ENCODE assay signal across 15 cellular contexts in the genomic region with DNA sequence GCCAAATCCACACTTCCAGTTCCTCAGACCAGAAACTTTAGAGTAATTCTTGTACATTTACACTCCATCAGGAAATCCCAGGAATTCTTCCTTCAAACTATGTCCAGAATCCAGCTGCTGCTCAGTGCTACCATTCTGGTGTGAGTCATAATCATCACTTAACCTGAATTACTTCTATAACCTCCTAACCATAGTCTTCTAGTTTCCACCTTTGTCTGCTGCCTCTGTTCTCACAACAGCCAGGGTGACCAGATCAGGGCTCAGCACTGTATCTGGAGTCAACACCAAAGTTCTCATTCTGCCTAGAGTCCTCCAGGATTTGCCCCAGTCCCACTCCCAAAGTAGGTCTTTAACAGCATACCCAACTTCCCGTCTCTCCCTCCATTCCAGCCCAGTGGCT. TPM values are rescaled to one million over a fixed set of nuclear protein-coding genes. Genes with fewer than 3 reads are reported as not detected.
DNase-seq lines count a peak whose midpoint lies in the region; ATAC-seq and TF ChIP-seq lines count a peak whose summit lies in the region.
"Had no signal": no experiment of that assay in that cellular context is flagged by ENCODE, and none has a peak within 500 bp of the region (broad histone marks: within the 10 kb centered on the region; RNA-seq: fewer than 3 reads in every experiment).

No MANE protein-coding gene starts in this region.

- H3K4me3 ChIP-seq in epithelial cell of esophagus (ENCODE audit: low read length) (no peak overlapping the region), suprapubic skin (no peak overlapping the region)

- peak; percentile 20 for DNase-seq in activated naive CD4-positive, alpha-beta T cell treated with Interleukin-2 at 50 U/mL for 16 hours
- no peak for DNase-seq in activated naive CD4-positive, alpha-beta T cell (lab: John Stamatoyannopoulos, UW)
- DNase-seq in activated CD8-positive, alpha-beta T cell treated with anti-CD3 and anti-CD28 coated beads, Interleukin-2, amount 10 ng/mL, durations not matched to agents 7 days and 5 days: no peak
- DNase-seq in epithelial cell of esophagus (ENCODE audit: low read depth) (peak; percentile 32), UCSD-AML1 (lab: John Stamatoyannopoulos, UW; ENCODE audit: unreplicated experiment) (no peak), DMS114 treated with DMSO at 0.1 percent for 48 hours (lab: John Stamatoyannopoulos, UW; ENCODE audit: unreplicated experiment) (no peak), suprapubic skin (ENCODE audit: low spot score in 2 of 2) (no peak)
- DNase-seq: activated CD8-positive, alpha-beta memory T cell treated with anti-CD3 and anti-CD28 coated beads, Interleukin-2, amount 50 U/mL, for 48 hours; central memory CD4-positive, alpha-beta T cell; erythroblast; mammary epithelial cell; NCI-H1048; NCI-H446 had no signal

- peaks cover 87% of the 10 kb centered on the region for H3K36me3 Mint-ChIP-seq in activated CD8-positive, alpha-beta T cell treated with anti-CD3 and anti-CD28 coated beads, Interleukin-2, amount 10 ng/mL, durations not matched to agents 7 days and 5 days (ENCODE audit: low read depth)
- H3K36me3 Mint-ChIP-seq in stimulated activated memory B cell treated with anti-CD40 and anti-IgM and Interleukin-4, amounts not matched to agents 10 μg/mL and 1 μg/mL and 100 μg/mL, for 72 hours: peaks cover 63% of the 10 kb centered on the region

- no peaks in the 10 kb centered on the region for H3K27me3 Mint-ChIP-seq in activated CD8-positive, alpha-beta T cell treated with anti-CD3 and anti-CD28 coated beads, Interleukin-2, amount 10 ng/mL, durations not matched to agents 7 days and 5 days (ENCODE audit: low read depth)
- no peaks in the 10 kb centered on the region for H3K27me3 Mint-ChIP-seq in stimulated activated memory B cell treated with anti-CD40 and anti-IgM and Interleukin-4, amounts not matched to agents 10 μg/mL and 1 μg/mL and 100 μg/mL, for 72 hours

- H3K4me3 Mint-ChIP-seq in activated CD8-positive, alpha-beta T cell treated with anti-CD3 and anti-CD28 coated beads, Interleukin-2, amount 10 ng/mL, durations not matched to agents 7 days and 5 days: peak overlapping the region; percentile 93
- H3K4me3 Mint-ChIP-seq in stimulated activated memory B cell treated with anti-CD40 and anti-IgM and Interleukin-4, amounts not matched to agents 10 μg/mL and 1 μg/mL and 100 μg/mL, for 72 hours: peak overlapping the region; percentile 4

- no peak overlapping the region for H3K27ac ChIP-seq in suprapubic skin

- H3K9me3 Mint-ChIP-seq in activated CD8-positive, alpha-beta T cell treated with anti-CD3 and anti-CD28 coated beads, Interleukin-2, amount 10 ng/mL, durations not matched to agents 7 days and 5 days (ENCODE audit: insufficient read depth): no peaks in the 10 kb centered on the region
- no peaks in the 10 kb centered on the region for H3K9me3 Mint-ChIP-seq in stimulated activated memory B cell treated with anti-CD40 and anti-IgM and Interleukin-4, amounts not matched to agents 10 μg/mL and 1 μg/mL and 100 μg/mL, for 72 hours

- TF ChIP-seq CTCF in epithelial cell of esophagus (IDR thresholded peaks at IDR 0.05; ENCODE audit: insufficient read depth, low read depth, low read length, missing control alignments) (no peak), suprapubic skin (IDR thresholded peaks at IDR 0.05) (no peak)

- POLR2A ChIA-PET in activated CD8-positive, alpha-beta T cell treated with anti-CD3 and anti-CD28 coated beads, Interleukin-2, amount 10 ng/mL, durations not matched to agents 7 days and 5 days (lab: Charles Lee): interaction anchor here (0.8 to 6.5 kb wide), 6 partner anchors 14 to 74 kb away, joined by 3 to 113 read pairs (median 4); partner anchors contain the start of gene CPOX

- peaks cover 26% of the 10 kb centered on the region for H3K4me1 ChIP-seq in suprapubic skin

- CTCF ChIA-PET in activated CD8-positive, alpha-beta T cell treated with anti-CD3 and anti-CD28 coated beads, Interleukin-2, amount 10 ng/mL, durations not matched to agents 7 days and 5 days (lab: Charles Lee): interaction anchor here (1.2 to 5.1 kb wide), 2 partner anchors 36 to 53 kb away, joined by 6 to 36 read pairs; no protein-coding TSS in a partner anchor

- 100% methylated on average over 1 of the region's 1 CpG for WGBS in suprapubic skin

- H3K27ac Mint-ChIP-seq in activated CD8-positive, alpha-beta T cell treated with anti-CD3 and anti-CD28 coated beads, Interleukin-2, amount 10 ng/mL, durations not matched to agents 7 days and 5 days: peak overlapping the region; percentile 64
- H3K27ac Mint-ChIP-seq in stimulated activated memory B cell treated with anti-CD40 and anti-IgM and Interleukin-4, amounts not matched to agents 10 μg/mL and 1 μg/mL and 100 μg/mL, for 72 hours: no peak overlapping the region

- H3K27me3 ChIP-seq in suprapubic skin: no peaks in the 10 kb centered on the region

- TF ChIP-seq POLR2A in suprapubic skin (IDR thresholded peaks at IDR 0.05): no peak

- no peaks in the 10 kb centered on the region for H3K9me3 ChIP-seq in suprapubic skin

- ATAC-seq in activated CD8-positive, alpha-beta T cell treated with anti-CD3 and anti-CD28 coated beads, Interleukin-2, amount 10 ng/mL, durations not matched to agents 7 days and 5 days: no peak
- ATAC-seq in stimulated activated memory B cell treated with anti-CD40 and anti-IgM and Interleukin-4, amounts not matched to agents 10 μg/mL and 1 μg/mL and 100 μg/mL, for 72 hours: no peak
- ATAC-seq: HepG2 had no signal

- peaks cover 20% of the 10 kb centered on the region for H3K36me3 ChIP-seq in suprapubic skin

- H3K4me1 Mint-ChIP-seq in activated CD8-positive, alpha-beta T cell treated with anti-CD3 and anti-CD28 coated beads, Interleukin-2, amount 10 ng/mL, durations not matched to agents 7 days and 5 days (ENCODE audit: low read depth): peaks cover 65% of the 10 kb centered on the region
- peaks cover 54% of the 10 kb centered on the region for H3K4me1 Mint-ChIP-seq in stimulated activated memory B cell treated with anti-CD40 and anti-IgM and Interleukin-4, amounts not matched to agents 10 μg/mL and 1 μg/mL and 100 μg/mL, for 72 hours

- no peak for TF ChIP-seq EP300 in suprapubic skin (IDR thresholded peaks at IDR 0.05)

RNA-seq across cellular contexts. Expression of gene CLDND1, which starts 3.4 kb away (rescaled TPM):
- 100 to 1,000 TPM; 410 to 414 TPM for total RNA-seq in activated CD8-positive, alpha-beta T cell treated with anti-CD3 and anti-CD28 coated beads, Interleukin-2, amount 10 ng/mL, durations not matched to agents 7 days and 5 days
- total RNA-seq in suprapubic skin: 100 to 1,000 TPM; 137 to 319 (median 159) TPM

RNA-seq across cellular contexts. Expression of gene GPR15, which starts 12.4 kb away (rescaled TPM):
- 10 to 100 TPM; 18.9 to 19.7 TPM for total RNA-seq in activated CD8-positive, alpha-beta T cell treated with anti-CD3 and anti-CD28 coated beads, Interleukin-2, amount 10 ng/mL, durations not matched to agents 7 days and 5 days
- total RNA-seq in suprapubic skin: not detected
- total RNA-seq: HepG2, mammary epithelial cell had no signal

RNA-seq across cellular contexts. Expression of gene OR5K2, which starts 21.9 kb away (rescaled TPM):
- total RNA-seq in activated CD8-positive, alpha-beta T cell treated with anti-CD3 and anti-CD28 coated beads, Interleukin-2, amount 10 ng/mL, durations not matched to agents 7 days and 5 days: not detected
- total RNA-seq in suprapubic skin: not detected
- total RNA-seq: HepG2, mammary epithelial cell had no signal

RNA-seq across cellular contexts. Expression of gene OR5K1, which starts 56.4 kb away (rescaled TPM):
- total RNA-seq in activated CD8-positive, alpha-beta T cell treated with anti-CD3 and anti-CD28 coated beads, Interleukin-2, amount 10 ng/mL, durations not matched to agents 7 days and 5 days: not detected
- total RNA-seq in suprapubic skin: not detected
- total RNA-seq: HepG2, mammary epithelial cell had no signal

Comparison
In these comparisons a context has a peak if more than half of its experiments do, and no peak if none do; other contexts are left out.
1. DNase-seq: peak in activated naive CD4-positive, alpha-beta T cell treated with Interleukin-2 at 50 U/mL for 16 hours (single experiment) and epithelial cell of esophagus (single experiment); none in activated naive CD4-positive, alpha-beta T cell (0 of 4), activated CD8-positive, alpha-beta T cell treated with anti-CD3 and anti-CD28 coated beads, Interleukin-2, amount 10 ng/mL, durations not matched to agents 7 days and 5 days (single experiment), UCSD-AML1 (single experiment), DMS114 treated with DMSO at 0.1 percent for 48 hours (single experiment) and suprapubic skin (0 of 2).
2. RNA of gene GPR15, which starts 12.4 kb away (total RNA-seq): 18.9 to 19.7 TPM in activated CD8-positive, alpha-beta T cell treated with anti-CD3 and anti-CD28 coated beads, Interleukin-2, amount 10 ng/mL, durations not matched to agents 7 days and 5 days; not detected in suprapubic skin; every median in the first group is over 10 times any median in the second.